ENCODE assay signal across 8 cellular contexts in the genomic region with DNA sequence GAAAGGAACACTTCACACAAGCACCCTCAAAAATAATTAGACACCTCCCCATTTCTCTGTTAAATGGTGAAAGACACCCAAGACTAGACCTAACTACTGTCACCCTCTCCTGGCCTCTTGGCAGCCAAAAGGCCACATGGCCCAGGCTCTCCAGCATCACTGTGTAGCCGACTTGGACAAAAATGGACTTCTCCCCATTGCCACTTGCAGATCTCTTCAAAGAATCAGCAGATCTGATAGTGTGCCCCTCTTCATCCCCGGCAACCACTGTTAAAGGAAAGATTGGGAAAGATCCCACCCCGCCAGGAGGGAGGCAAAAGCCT. TPM values are rescaled to one million over a fixed set of nuclear protein-coding genes. Genes with fewer than 3 reads are reported as not detected.
DNase-seq lines count a peak whose midpoint lies in the region; ATAC-seq, FAIRE-seq and TF ChIP-seq lines count a peak whose summit lies in the region.

No MANE protein-coding gene starts in this region.

- no peak for ATAC-seq in mucosa of descending colon

- H3K36me3 Mint-ChIP-seq in astrocyte (ENCODE audit: low read depth, unreplicated experiment): peaks cover 2% of the 10 kb centered on the region

- TF ChIP-seq RAD21 in liver (IDR thresholded peaks at IDR 0.05): no peak

- no peaks in the 10 kb centered on the region for H3K9me3 Mint-ChIP-seq in astrocyte (ENCODE audit: unreplicated experiment)

- no peak for TF ChIP-seq CTCF in AG04450 (IDR thresholded peaks at IDR 0.05; ENCODE audit: low read depth, low read length)
- no peak for TF ChIP-seq CTCF in astrocyte (IDR thresholded peaks at IDR 0.05; ENCODE audit: insufficient read depth, low read depth, low read length)
- TF ChIP-seq CTCF in liver (IDR thresholded peaks at IDR 0.05; ENCODE audit: low read depth, low read length, missing input control): no peak
- no peak for TF ChIP-seq CTCF in tibial nerve (IDR thresholded peaks at IDR 0.05)
- TF ChIP-seq CTCF in mucosa of descending colon (IDR thresholded peaks at IDR 0.05): no peak

- CTCF ChIA-PET in AG04450 (lab: Charles Lee): no interaction called here

- no peak overlapping the region for H2AFZ ChIP-seq in astrocyte (ENCODE audit: low read depth, low read length)

- H3K9me3 ChIP-seq in AG04450 (ENCODE audit: control insufficient read depth, insufficient read depth, low read length): no peaks in the 10 kb centered on the region
- no peaks in the 10 kb centered on the region for H3K9me3 ChIP-seq in astrocyte (ENCODE audit: insufficient read depth, low read depth, low read length)
- H3K9me3 ChIP-seq in liver (ENCODE audit: control insufficient read depth in 4 of 4, low read length in 3 of 4): no peaks in the 10 kb centered on the region
- H3K9me3 ChIP-seq in tibial nerve: no peaks in the 10 kb centered on the region
- H3K9me3 ChIP-seq in mucosa of descending colon: no peaks in the 10 kb centered on the region

- TF ChIP-seq POLR2A in tibial nerve (IDR thresholded peaks at IDR 0.05): no peak

- H3K4me2 ChIP-seq in astrocyte (ENCODE audit: low read length): peak overlapping the region; percentile 86

- H3K36me3 ChIP-seq in astrocyte (ENCODE audit: insufficient read depth, low read length) (no peaks in the 10 kb centered on the region), liver (ENCODE audit: control insufficient read depth in 4 of 4, insufficient read depth in 3 of 4, low read depth in 1 of 4, low read length in 3 of 4) (no peaks in the 10 kb centered on the region), tibial nerve (peaks cover 0 to 4% (median 0%) of the 10 kb centered on the region in 3 donors), mucosa of descending colon (ENCODE audit: low read depth) (no peaks in the 10 kb centered on the region)

- FAIRE-seq in astrocyte (lab: Jason Lieb, UNC): no peak

- WGBS in liver: 8% methylated on average over 3 of the region's 3 CpGs
- WGBS in tibial nerve, 2 donors: 0 to 48% methylated on average over 1 to 3 of the region's 3 CpGs

- peak overlapping the region; percentile 91 for H3K27ac Mint-ChIP-seq in astrocyte (ENCODE audit: unreplicated experiment)

- DNase-seq in AG04450 (ENCODE audit: low read depth, low spot score) (no peak), HT-29 (ENCODE audit: low spot score) (peak; percentile 48), astrocyte (ENCODE audit: low read depth) (no peak), tibial nerve (ENCODE audit: low spot score in 2 of 2) (no peak), SW 1271 (lab: John Stamatoyannopoulos, UW) (no peak), mucosa of descending colon (no peak)
- no peak for DNase-seq in activated CD8-positive, alpha-beta memory T cell treated with anti-CD3 and anti-CD28 coated beads, Interleukin-2, amount 50 U/mL, for 48 hours

- peaks cover 45% of the 10 kb centered on the region for H3K79me2 ChIP-seq in astrocyte (ENCODE audit: insufficient read depth, low read length)

- peak overlapping the region; percentile 95 for H3K4me3 Mint-ChIP-seq in astrocyte (ENCODE audit: unreplicated experiment)

- intact Hi-C loops in mucosa of descending colon (cut with DNase I, micrococcal nuclease): no loop called here

- POLR2A ChIA-PET in AG04450 (lab: Yijun Ruan, JAX): no interaction called here

- peak overlapping the region; percentile 87 for H3K9ac ChIP-seq in astrocyte (ENCODE audit: low read length)
- peak overlapping the region in 1 of 2 donors; percentile 79 for H3K9ac ChIP-seq in liver (ENCODE audit: low read depth in 1 of 2, low read length in 2 of 2)

- H3K4me3 ChIP-seq in AG04450 (ENCODE audit: low read depth, low read length) (peak overlapping the region; percentile 75), astrocyte (ENCODE audit: insufficient read depth, low read depth, low read length) (peak overlapping the region; percentile 75), liver (ENCODE audit: low read depth in 1 of 3, low read length in 3 of 3) (peak overlapping the region; percentile 26 to 83 (median 43)), tibial nerve (peak overlapping the region; percentile 42 to 71 (median 61)), mucosa of descending colon (no peak overlapping the region)

- H3K4me1 ChIP-seq in astrocyte (ENCODE audit: insufficient read depth, low read length) (peaks cover 18% of the 10 kb centered on the region), liver (ENCODE audit: control insufficient read depth in 4 of 4, insufficient read depth in 4 of 4, low read length in 3 of 4) (peaks cover 0 to 14% (median 9%) of the 10 kb centered on the region in 4 donors), tibial nerve (peaks cover 0 to 32% (median 0%) of the 10 kb centered on the region in 4 donors), mucosa of descending colon (ENCODE audit: low read depth) (peaks cover 3% of the 10 kb centered on the region)

- peaks cover 23% of the 10 kb centered on the region for H3K4me1 Mint-ChIP-seq in astrocyte (ENCODE audit: low read depth, unreplicated experiment)

- H3K27ac ChIP-seq in AG04450 (ENCODE audit: low read depth, low read length) (peak overlapping the region; percentile 61), astrocyte (ENCODE audit: low read depth, low read length) (peak overlapping the region; percentile 83), liver (ENCODE audit: low read depth in 1 of 2, low read length in 2 of 2) (peak overlapping the region; percentile 86 to 90), tibial nerve (peak overlapping the region; percentile 60 to 95 (median 92))

- no peak for TF ChIP-seq EP300 in tibial nerve (IDR thresholded peaks at IDR 0.05)

- H4K20me1 ChIP-seq in astrocyte (ENCODE audit: insufficient read depth, low read length): no peaks in the 10 kb centered on the region

- no peaks in the 10 kb centered on the region for H3K27me3 ChIP-seq in AG04450 (ENCODE audit: control insufficient read depth, insufficient read depth, low read length)
- no peaks in the 10 kb centered on the region for H3K27me3 ChIP-seq in astrocyte (ENCODE audit: insufficient read depth, low read length)
- H3K27me3 ChIP-seq in liver (ENCODE audit: control insufficient read depth in 4 of 4, insufficient read depth in 4 of 4, low read length in 3 of 4): no peaks in the 10 kb centered on the region
- H3K27me3 ChIP-seq in tibial nerve: no peaks in the 10 kb centered on the region

- H3K27me3 Mint-ChIP-seq in astrocyte (ENCODE audit: low read depth, unreplicated experiment): no peaks in the 10 kb centered on the region

TF ChIP-seq in liver, 16 proteins besides CTCF, POLR2A, EP300 and RAD21:
- TF ChIP-seq HNF4G (IDR thresholded peaks at IDR 0.05) (no peak), TAF1 (conservative IDR thresholded peaks at IDR 0.05) (peak; percentile 40), JUND (IDR thresholded peaks at IDR 0.05) (no peak), SP1 (IDR thresholded peaks at IDR 0.05) (no peak)
- TF ChIP-seq, protein P1, sequence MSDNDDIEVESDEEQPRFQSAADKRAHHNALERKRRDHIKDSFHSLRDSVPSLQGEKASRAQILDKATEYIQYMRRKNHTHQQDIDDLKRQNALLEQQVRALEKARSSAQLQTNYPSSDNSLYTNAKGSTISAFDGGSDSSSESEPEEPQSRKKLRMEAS (IDR thresholded peaks at IDR 0.05): no peak
- TF ChIP-seq, protein P2, sequence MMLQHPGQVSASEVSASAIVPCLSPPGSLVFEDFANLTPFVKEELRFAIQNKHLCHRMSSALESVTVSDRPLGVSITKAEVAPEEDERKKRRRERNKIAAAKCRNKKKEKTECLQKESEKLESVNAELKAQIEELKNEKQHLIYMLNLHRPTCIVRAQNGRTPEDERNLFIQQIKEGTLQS (IDR thresholded peaks at IDR 0.05): peak; percentile 36
TF ChIP-seq in liver: peak in this region for 2.

RNA-seq across cellular contexts. Expression of a gene that starts 2.0 kb away (rescaled TPM):
- polyA plus RNA-seq in AG04450 (2011; rRNA removed): 30.0 and 31.3 TPM in 2 replicates
- polyA minus RNA-seq in AG04450 (2011; rRNA and poly(A)+ RNA removed): 13.4 and 14.4 TPM in 2 replicates
- 59.2 and 66.5 TPM in 2 replicates for total RNA-seq in HT-29 (2014; rRNA removed; shearing (Covaris generic))
- total RNA-seq in astrocyte: 40.4 and 46.0 TPM in 2 replicates
- total RNA-seq in liver: 10 to 100 TPM; 33.6 to 92.0 TPM
- polyA plus RNA-seq in liver: 10 to 100 TPM in 1 of 2 donors, 1 to 10 TPM in 1; 6.8 to 40.5 TPM
- 100 to 1,000 TPM in 2 of 4 donors, 10 to 100 TPM in 2; 67.5 to 153 (median 97.1) TPM for total RNA-seq in tibial nerve
- total RNA-seq in mucosa of descending colon: 10 to 100 TPM; 22.2 to 59.7 (median 34.4) TPM
